ENCODE assay signal across 1 cellular context in genomic region chr17:81960130-81960958, GRCh38.
A peak's percentile ranks its signal among the peaks of the same experiment; 100 is the strongest.
TF ChIP-seq lines count a peak whose summit lies in the region.

No MANE protein-coding gene starts in this region.

TF ChIP-seq in K562, 482 proteins besides CTCF, POLR2A, EP300 and RAD21 (continued from another document):
- TF ChIP-seq, protein P1, sequence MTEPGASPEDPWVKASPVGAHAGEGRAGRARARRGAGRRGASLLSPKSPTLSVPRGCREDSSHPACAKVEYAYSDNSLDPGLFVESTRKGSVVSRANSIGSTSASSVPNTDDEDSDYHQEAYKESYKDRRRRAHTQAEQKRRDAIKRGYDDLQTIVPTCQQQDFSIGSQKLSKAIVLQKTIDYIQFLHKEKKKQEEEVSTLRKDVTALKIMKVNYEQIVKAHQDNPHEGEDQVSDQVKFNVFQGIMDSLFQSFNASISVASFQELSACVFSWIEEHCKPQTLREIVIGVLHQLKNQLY (CRISPR knock-in tag; conservative IDR thresholded peaks at IDR 0.05): no peak
- TF ChIP-seq, protein P2, sequence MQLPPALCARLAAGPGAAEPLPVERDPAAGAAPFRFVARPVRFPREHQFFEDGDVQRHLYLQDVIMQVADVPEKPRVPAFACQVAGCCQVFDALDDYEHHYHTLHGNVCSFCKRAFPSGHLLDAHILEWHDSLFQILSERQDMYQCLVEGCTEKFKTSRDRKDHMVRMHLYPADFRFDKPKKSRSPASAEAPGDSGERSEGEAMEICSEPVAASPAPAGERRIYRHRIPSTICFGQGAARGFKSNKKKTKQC (CRISPR knock-in tag; IDR thresholded peaks at IDR 0.05): no peak
- no peak for TF ChIP-seq CREM (IDR thresholded peaks at IDR 0.05; ENCODE audit: low read depth)
- TF ChIP-seq CHD2 (IDR thresholded peaks at IDR 0.05; ENCODE audit: low read depth, low read length): no peak
- TF ChIP-seq, protein P3, sequence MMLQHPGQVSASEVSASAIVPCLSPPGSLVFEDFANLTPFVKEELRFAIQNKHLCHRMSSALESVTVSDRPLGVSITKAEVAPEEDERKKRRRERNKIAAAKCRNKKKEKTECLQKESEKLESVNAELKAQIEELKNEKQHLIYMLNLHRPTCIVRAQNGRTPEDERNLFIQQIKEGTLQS (IDR thresholded peaks at IDR 0.05): no peak
- TF ChIP-seq, protein P3 (CRISPR knock-in tag; conservative IDR thresholded peaks at IDR 0.05): no peak
- TF ChIP-seq ZFX (CRISPR knock-in tag; IDR thresholded peaks at IDR 0.05): 0 out of 2 replicates have a peak, but pooled peaks have one; percentile 6
- TF ChIP-seq ZFP36 (IDR thresholded peaks at IDR 0.05; ENCODE audit: low read depth, low read length, partially characterized antibody): no peak
- TF ChIP-seq MTF1 (CRISPR knock-in tag; IDR thresholded peaks at IDR 0.05; ENCODE audit: borderline replicate concordance): no peak
- TF ChIP-seq KAT2B (IDR thresholded peaks at IDR 0.05; ENCODE audit: low read depth, low read length): no peak
- TF ChIP-seq PHTF2 (CRISPR knock-in tag; IDR thresholded peaks at IDR 0.05): no peak
- TF ChIP-seq, protein P4, sequence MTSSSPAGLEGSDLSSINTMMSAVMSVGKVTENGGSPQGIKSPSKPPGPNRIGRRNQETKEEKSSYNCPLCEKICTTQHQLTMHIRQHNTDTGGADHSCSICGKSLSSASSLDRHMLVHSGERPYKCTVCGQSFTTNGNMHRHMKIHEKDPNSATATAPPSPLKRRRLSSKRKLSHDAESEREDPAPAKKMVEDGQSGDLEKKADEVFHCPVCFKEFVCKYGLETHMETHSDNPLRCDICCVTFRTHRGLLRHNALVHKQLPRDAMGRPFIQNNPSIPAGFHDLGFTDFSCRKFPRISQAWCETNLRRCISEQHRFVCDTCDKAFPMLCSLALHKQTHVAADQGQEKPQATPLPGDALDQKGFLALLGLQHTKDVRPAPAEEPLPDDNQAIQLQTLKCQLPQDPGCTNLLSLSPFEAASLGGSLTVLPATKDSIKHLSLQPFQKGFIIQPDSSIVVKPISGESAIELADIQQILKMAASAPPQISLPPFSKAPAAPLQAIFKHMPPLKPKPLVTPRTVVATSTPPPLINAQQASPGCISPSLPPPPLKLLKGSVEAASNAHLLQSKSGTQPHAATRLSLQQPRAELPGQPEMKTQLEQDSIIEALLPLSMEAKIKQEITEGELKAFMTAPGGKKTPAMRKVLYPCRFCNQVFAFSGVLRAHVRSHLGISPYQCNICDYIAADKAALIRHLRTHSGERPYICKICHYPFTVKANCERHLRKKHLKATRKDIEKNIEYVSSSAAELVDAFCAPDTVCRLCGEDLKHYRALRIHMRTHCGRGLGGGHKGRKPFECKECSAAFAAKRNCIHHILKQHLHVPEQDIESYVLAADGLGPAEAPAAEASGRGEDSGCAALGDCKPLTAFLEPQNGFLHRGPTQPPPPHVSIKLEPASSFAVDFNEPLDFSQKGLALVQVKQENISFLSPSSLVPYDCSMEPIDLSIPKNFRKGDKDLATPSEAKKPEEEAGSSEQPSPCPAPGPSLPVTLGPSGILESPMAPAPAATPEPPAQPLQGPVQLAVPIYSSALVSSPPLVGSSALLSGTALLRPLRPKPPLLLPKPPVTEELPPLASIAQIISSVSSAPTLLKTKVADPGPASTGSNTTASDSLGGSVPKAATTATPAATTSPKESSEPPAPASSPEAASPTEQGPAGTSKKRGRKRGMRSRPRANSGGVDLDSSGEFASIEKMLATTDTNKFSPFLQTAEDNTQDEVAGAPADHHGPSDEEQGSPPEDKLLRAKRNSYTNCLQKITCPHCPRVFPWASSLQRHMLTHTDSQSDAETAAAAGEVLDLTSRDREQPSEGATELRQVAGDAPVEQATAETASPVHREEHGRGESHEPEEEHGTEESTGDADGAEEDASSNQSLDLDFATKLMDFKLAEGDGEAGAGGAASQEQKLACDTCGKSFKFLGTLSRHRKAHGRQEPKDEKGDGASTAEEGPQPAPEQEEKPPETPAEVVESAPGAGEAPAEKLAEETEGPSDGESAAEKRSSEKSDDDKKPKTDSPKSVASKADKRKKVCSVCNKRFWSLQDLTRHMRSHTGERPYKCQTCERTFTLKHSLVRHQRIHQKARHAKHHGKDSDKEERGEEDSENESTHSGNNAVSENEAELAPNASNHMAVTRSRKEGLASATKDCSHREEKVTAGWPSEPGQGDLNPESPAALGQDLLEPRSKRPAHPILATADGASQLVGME (CRISPR knock-in tag; IDR thresholded peaks at IDR 0.05): no peak
- TF ChIP-seq EGR1 (conservative IDR thresholded peaks at IDR 0.05): peak; percentile 63
- no peak for TF ChIP-seq ZNF561 (CRISPR knock-in tag; conservative IDR thresholded peaks at IDR 0.05)
- TF ChIP-seq CBX8 (IDR thresholded peaks at IDR 0.05; ENCODE audit: borderline replicate concordance, extremely low read depth, low read depth, low read length, poor library complexity, severe bottlenecking): no peak
- TF ChIP-seq GABPB1 (CRISPR knock-in tag; IDR thresholded peaks at IDR 0.05): 0 out of 2 replicates have a peak, but pooled peaks have one; percentile 24
- TF ChIP-seq MYC (IDR thresholded peaks at IDR 0.05; ENCODE audit: low read depth, low read length): no peak
- TF ChIP-seq MYC (CRISPR knock-in tag; IDR thresholded peaks at IDR 0.05; ENCODE audit: borderline replicate concordance, low read depth): no peak
- TF ChIP-seq CBX2 (IDR thresholded peaks at IDR 0.05; ENCODE audit: insufficient read depth, low read length, poor library complexity, severe bottlenecking): no peak
- TF ChIP-seq DIDO1 (tag; IDR thresholded peaks at IDR 0.05; ENCODE audit: low read depth): no peak
- TF ChIP-seq TBP (optimal IDR thresholded peaks at IDR 0.05; ENCODE audit: low read depth, low read length): no peak
- TF ChIP-seq TFAP4 (CRISPR knock-in tag; IDR thresholded peaks at IDR 0.05; ENCODE audit: borderline replicate concordance): peak; percentile 18; the same call in 1 of the 2 replicates
- TF ChIP-seq ZNF584 (CRISPR knock-in tag; IDR thresholded peaks at IDR 0.05; ENCODE audit: low read depth): no peak
- TF ChIP-seq, protein P5, sequence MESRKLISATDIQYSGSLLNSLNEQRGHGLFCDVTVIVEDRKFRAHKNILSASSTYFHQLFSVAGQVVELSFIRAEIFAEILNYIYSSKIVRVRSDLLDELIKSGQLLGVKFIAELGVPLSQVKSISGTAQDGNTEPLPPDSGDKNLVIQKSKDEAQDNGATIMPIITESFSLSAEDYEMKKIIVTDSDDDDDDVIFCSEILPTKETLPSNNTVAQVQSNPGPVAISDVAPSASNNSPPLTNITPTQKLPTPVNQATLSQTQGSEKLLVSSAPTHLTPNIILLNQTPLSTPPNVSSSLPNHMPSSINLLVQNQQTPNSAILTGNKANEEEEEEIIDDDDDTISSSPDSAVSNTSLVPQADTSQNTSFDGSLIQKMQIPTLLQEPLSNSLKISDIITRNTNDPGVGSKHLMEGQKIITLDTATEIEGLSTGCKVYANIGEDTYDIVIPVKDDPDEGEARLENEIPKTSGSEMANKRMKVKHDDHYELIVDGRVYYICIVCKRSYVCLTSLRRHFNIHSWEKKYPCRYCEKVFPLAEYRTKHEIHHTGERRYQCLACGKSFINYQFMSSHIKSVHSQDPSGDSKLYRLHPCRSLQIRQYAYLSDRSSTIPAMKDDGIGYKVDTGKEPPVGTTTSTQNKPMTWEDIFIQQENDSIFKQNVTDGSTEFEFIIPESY (CRISPR knock-in tag; IDR thresholded peaks at IDR 0.05): 0 out of 2 replicates have a peak, but pooled peaks have one; percentile 44
- TF ChIP-seq ZNF354B (CRISPR knock-in tag; IDR thresholded peaks at IDR 0.05): no peak
- TF ChIP-seq ILF3 (IDR thresholded peaks at IDR 0.05; ENCODE audit: borderline replicate concordance): no peak
- TF ChIP-seq ZNF644 (tag; IDR thresholded peaks at IDR 0.05; ENCODE audit: low read depth): no peak
- no peak for TF ChIP-seq ZNF324 (CRISPR knock-in tag; IDR thresholded peaks at IDR 0.05)
- TF ChIP-seq BRF1 (IDR thresholded peaks at IDR 0.05; ENCODE audit: borderline replicate concordance, extremely low read depth, insufficient read length): no peak
- peak in 1 of 2 experiments; percentile 41; a peak in 2 of 4 replicates for TF ChIP-seq NRF1 (conservative IDR thresholded peaks at IDR 0.05 in 1 of 2, IDR thresholded peaks at IDR 0.05 in 1 of 2)
- TF ChIP-seq, protein P6, sequence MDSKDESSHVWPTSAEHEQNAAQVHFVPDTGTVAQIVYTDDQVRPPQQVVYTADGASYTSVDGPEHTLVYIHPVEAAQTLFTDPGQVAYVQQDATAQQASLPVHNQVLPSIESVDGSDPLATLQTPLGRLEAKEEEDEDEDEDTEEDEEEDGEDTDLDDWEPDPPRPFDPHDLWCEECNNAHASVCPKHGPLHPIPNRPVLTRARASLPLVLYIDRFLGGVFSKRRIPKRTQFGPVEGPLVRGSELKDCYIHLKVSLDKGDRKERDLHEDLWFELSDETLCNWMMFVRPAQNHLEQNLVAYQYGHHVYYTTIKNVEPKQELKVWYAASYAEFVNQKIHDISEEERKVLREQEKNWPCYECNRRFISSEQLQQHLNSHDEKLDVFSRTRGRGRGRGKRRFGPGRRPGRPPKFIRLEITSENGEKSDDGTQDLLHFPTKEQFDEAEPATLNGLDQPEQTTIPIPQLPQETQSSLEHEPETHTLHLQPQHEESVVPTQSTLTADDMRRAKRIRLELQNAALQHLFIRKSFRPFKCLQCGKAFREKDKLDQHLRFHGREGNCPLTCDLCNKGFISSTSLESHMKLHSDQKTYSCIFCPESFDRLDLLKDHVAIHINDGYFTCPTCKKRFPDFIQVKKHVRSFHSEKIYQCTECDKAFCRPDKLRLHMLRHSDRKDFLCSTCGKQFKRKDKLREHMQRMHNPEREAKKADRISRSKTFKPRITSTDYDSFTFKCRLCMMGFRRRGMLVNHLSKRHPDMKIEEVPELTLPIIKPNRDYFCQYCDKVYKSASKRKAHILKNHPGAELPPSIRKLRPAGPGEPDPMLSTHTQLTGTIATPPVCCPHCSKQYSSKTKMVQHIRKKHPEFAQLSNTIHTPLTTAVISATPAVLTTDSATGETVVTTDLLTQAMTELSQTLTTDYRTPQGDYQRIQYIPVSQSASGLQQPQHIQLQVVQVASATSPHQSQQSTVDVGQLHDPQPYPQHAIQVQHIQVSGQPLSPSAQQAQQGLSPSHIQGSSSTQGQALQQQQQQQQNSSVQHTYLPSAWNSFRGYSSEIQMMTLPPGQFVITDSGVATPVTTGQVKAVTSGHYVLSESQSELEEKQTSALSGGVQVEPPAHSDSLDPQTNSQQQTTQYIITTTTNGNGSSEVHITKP (IDR thresholded peaks at IDR 0.05; ENCODE audit: partially characterized antibody): peak; percentile 14
- no peak for TF ChIP-seq SRSF9 (IDR thresholded peaks at IDR 0.05; ENCODE audit: borderline replicate concordance, low read depth, low read length)
- TF ChIP-seq, protein P7, sequence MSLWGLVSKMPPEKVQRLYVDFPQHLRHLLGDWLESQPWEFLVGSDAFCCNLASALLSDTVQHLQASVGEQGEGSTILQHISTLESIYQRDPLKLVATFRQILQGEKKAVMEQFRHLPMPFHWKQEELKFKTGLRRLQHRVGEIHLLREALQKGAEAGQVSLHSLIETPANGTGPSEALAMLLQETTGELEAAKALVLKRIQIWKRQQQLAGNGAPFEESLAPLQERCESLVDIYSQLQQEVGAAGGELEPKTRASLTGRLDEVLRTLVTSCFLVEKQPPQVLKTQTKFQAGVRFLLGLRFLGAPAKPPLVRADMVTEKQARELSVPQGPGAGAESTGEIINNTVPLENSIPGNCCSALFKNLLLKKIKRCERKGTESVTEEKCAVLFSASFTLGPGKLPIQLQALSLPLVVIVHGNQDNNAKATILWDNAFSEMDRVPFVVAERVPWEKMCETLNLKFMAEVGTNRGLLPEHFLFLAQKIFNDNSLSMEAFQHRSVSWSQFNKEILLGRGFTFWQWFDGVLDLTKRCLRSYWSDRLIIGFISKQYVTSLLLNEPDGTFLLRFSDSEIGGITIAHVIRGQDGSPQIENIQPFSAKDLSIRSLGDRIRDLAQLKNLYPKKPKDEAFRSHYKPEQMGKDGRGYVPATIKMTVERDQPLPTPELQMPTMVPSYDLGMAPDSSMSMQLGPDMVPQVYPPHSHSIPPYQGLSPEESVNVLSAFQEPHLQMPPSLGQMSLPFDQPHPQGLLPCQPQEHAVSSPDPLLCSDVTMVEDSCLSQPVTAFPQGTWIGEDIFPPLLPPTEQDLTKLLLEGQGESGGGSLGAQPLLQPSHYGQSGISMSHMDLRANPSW (CRISPR knock-in tag; IDR thresholded peaks at IDR 0.05): no peak
- TF ChIP-seq SUPT5H (IDR thresholded peaks at IDR 0.05): no peak
- no peak for TF ChIP-seq SIX5 (IDR thresholded peaks at IDR 0.05; ENCODE audit: borderline replicate concordance in 1 of 2, insufficient read depth in 1 of 2, low read depth in 1 of 2, low read length in 2 of 2)
- TF ChIP-seq TCF7L2 (IDR thresholded peaks at IDR 0.05; ENCODE audit: low read depth, low read length): no peak
- TF ChIP-seq FOXA3 (CRISPR knock-in tag; conservative IDR thresholded peaks at IDR 0.05 in 1 of 2, IDR thresholded peaks at IDR 0.05 in 1 of 2): no peak
- TF ChIP-seq TFAM (CRISPR knock-in tag; conservative IDR thresholded peaks at IDR 0.05): no peak
- TF ChIP-seq RBM22 (IDR thresholded peaks at IDR 0.05; ENCODE audit: low read depth, low read length, poor library complexity, severe bottlenecking): no peak
- TF ChIP-seq, protein P8, sequence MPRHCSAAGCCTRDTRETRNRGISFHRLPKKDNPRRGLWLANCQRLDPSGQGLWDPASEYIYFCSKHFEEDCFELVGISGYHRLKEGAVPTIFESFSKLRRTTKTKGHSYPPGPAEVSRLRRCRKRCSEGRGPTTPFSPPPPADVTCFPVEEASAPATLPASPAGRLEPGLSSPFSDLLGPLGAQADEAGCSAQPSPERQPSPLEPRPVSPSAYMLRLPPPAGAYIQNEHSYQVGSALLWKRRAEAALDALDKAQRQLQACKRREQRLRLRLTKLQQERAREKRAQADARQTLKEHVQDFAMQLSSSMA (CRISPR knock-in tag; IDR thresholded peaks at IDR 0.05): 0 out of 2 replicates have a peak, but pooled peaks have one; percentile 5
- TF ChIP-seq MAFK (IDR thresholded peaks at IDR 0.05; ENCODE audit: low read length): no peak
